27 cellular contexts compared by ENCODE assay signal in genomic region chr15:49758856-49759255, GRCh38.
"Had no signal": no experiment of that assay in that cellular context is flagged by ENCODE, and none has a peak within 500 bp of the region (broad histone marks: within the 10 kb centered on the region; RNA-seq: fewer than 3 reads in every experiment).

No MANE protein-coding gene starts in this region.

- H3K4me1 ChIP-seq: lower lobe of right lung, neural progenitor cell, right lobe of liver, suprapubic skin, transverse colon, upper lobe of right lung, uterus had no signal

- H3K36me3 ChIP-seq: lower lobe of right lung, neural progenitor cell, ovary, right lobe of liver, suprapubic skin, transverse colon, upper lobe of right lung, uterus had no signal

- H3K9ac ChIP-seq: neural progenitor cell had no signal

- DNase-seq: cerebellar nuclear complex; dorsolateral prefrontal cortex; effector CD4-positive, alpha-beta T cell; endodermal cell; hypothalamus; immature natural killer cell; left ventricle myocardium superior; lower lobe of right lung; naive thymus-derived CD4-positive, alpha-beta T cell; occipital lobe; ovary; posterior cingulate gyrus; right lobe of liver; stimulated activated CD4-positive, alpha-beta T cell treated with anti-CD3 and anti-CD28 coated beads, Interleukin-12 subunit alpha, Interleukin-12 subunit beta, amount 100 ng/mL, for 4 hours; stimulated activated CD4-positive, alpha-beta T cell treated with anti-CD3 and anti-CD28 coated beads, Interleukin-1b, Interleukin-23, amount 100 ng/mL, for 48 hours; stimulated activated CD4-positive, alpha-beta T cell treated with anti-CD3 and anti-CD28 coated beads, Interleukin-4, amount 100 ng/mL, for 1 hour; stimulated activated CD8-positive, alpha-beta memory T cell treated with anti-CD3 and anti-CD28 coated beads, Interleukin-4, amount 100 ng/mL, for 48 hours; stimulated activated naive CD4-positive, alpha-beta T cell; stimulated activated naive CD8-positive, alpha-beta T cell treated with anti-CD3 and anti-CD28 coated beads, Interleukin-15, amount 100 ng/mL, for 72 hours; transverse colon; upper lobe of right lung; uterus had no signal

- H2AFZ ChIP-seq: neural progenitor cell had no signal

- H3K4me2 ChIP-seq: neural progenitor cell, smooth muscle cell had no signal

- ATAC-seq: esophagus mucosa; lower lobe of right lung; naive thymus-derived CD4-positive, alpha-beta T cell; right lobe of liver; stimulated activated naive CD8-positive, alpha-beta T cell treated with anti-CD3 and anti-CD28 coated beads, Interleukin-15, amount 100 ng/mL, for 72 hours; upper lobe of right lung had no signal

- H3K9me3 ChIP-seq: ovary had no signal

- H3K27ac ChIP-seq: dorsolateral prefrontal cortex, epithelial cell of prostate, lower lobe of right lung, neural progenitor cell, ovary, right lobe of liver, suprapubic skin, transverse colon, upper lobe of right lung, uterus had no signal

- H3K27me3 ChIP-seq: dorsolateral prefrontal cortex, neural progenitor cell, ovary, right lobe of liver, suprapubic skin, transverse colon, upper lobe of right lung, uterus had no signal

- H3K4me3 ChIP-seq: dorsolateral prefrontal cortex, lower lobe of right lung, neural progenitor cell, ovary, right lobe of liver, smooth muscle cell, suprapubic skin, transverse colon, upper lobe of right lung, uterus had no signal
